Comparison of ENCODE assay signal across 12 cellular contexts in the genomic region with DNA sequence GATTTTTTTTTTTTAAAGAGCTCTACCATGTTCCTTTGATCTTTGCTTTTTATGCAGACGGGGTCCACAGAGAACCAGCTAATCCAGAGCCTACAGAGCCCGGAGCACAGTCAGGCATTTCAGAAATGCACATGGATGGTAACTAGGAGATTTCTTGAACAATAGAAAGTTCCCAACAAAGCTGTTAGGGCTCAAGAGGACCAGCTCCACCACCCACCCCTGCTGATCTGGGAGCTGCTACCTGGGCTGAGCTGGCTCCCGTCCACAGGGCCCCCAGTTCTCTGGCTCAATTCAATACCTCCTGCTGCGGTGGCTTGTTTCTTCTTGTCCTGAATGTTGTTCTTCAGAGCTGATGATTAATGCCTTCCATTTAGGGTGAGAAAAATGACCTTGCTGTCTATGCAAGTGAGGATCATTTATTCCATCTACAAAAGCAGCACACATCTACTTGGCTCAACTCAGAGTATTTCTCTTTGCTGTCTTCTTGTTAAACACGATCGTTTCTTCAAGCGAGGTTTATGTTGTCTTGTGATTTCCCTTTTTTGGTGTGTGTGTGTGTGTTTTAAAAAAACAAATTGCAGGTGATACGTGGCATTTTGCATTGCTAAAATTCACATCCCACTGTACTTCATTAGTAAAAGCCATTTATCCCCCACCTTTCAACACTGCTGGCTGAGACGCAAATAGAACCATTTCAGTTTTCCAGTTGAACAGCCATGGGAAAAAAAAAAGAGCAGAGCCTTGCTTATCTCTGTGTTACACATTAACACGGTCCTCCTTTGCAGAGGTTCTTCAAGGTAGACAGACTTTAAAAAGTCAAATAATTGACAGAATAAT.
DNase-seq lines count a peak whose midpoint lies in the region; ATAC-seq and TF ChIP-seq lines count a peak whose summit lies in the region.
"Had no signal": no experiment of that assay in that cellular context is flagged by ENCODE, and none has a peak within 500 bp of the region (broad histone marks: within the 10 kb centered on the region; RNA-seq: fewer than 3 reads in every experiment).

No MANE protein-coding gene starts in this region.

- in situ Hi-C loops in brain microvascular endothelial cell (cut with HindIII; ENCODE audit: low pct_ligation_motif_present, low sequenced_read_pairs): no loop called here

- intact Hi-C loops in tibial artery (cut with DNase I; ENCODE audit: low total_unique reads): no loop called here

- DNase-seq in NCI-H1092 treated with DMSO at 0.1 percent for 48 hours (lab: John Stamatoyannopoulos, UW) (peak; percentile 16), NCI-H1092 (lab: John Stamatoyannopoulos, UW) (no peak), brain microvascular endothelial cell (peak; percentile 77), kidney glomerular epithelial cell (lab: John Stamatoyannopoulos, UW) (peak; percentile 92), tibial artery (no peak)
- DNase-seq in activated naive CD4-positive, alpha-beta T cell treated with anti-CD3 and anti-CD28 coated beads, Interleukin-2, amount 50 U/mL, for 16 hours: no peak
- no peak for DNase-seq in effector CD8-positive, alpha-beta T cell (lab: John Stamatoyannopoulos, UW)
- DNase-seq: activated CD4-positive, alpha-beta memory T cell treated with anti-CD3 and anti-CD28 coated beads for 36 hours; NCI-H524 treated with DMSO at 0.1 percent for 48 hours; psoas muscle had no signal

- H3K4me3 ChIP-seq in brain microvascular endothelial cell (ENCODE audit: low read depth, low read length) (no peak overlapping the region), tibial artery (peak overlapping the region in 1 of 2 donors; percentile 17)
- H3K4me3 ChIP-seq: psoas muscle, tibial nerve had no signal

- H3K27ac ChIP-seq in brain microvascular endothelial cell (peak overlapping the region; percentile 92), tibial artery (peak overlapping the region; percentile 67 to 87)
- H3K27ac ChIP-seq: psoas muscle had no signal

- TF ChIP-seq CTCF in brain microvascular endothelial cell (IDR thresholded peaks at IDR 0.05; ENCODE audit: low read depth, low read length, missing control alignments) (no peak), tibial artery (IDR thresholded peaks at IDR 0.05) (no peak)

- H3K4me1 ChIP-seq in tibial artery: peaks cover 0 to 99% (median 61%) of the 10 kb centered on the region in 4 donors

- peaks cover 27% of the 10 kb centered on the region for H3K36me3 ChIP-seq in brain microvascular endothelial cell (replicated peaks)
- H3K36me3 ChIP-seq in tibial artery: no peaks in the 10 kb centered on the region
- H3K36me3 ChIP-seq: tibial nerve had no signal

- no peaks in the 10 kb centered on the region for H3K9me3 ChIP-seq in tibial artery
- H3K9me3 ChIP-seq: psoas muscle, tibial nerve had no signal

- H3K27me3 ChIP-seq in brain microvascular endothelial cell (replicated peaks) (no peaks in the 10 kb centered on the region), tibial artery (no peaks in the 10 kb centered on the region)
- H3K27me3 ChIP-seq: tibial nerve had no signal

- ATAC-seq in GM19455 (IDR thresholded peaks at IDR 0.05; ENCODE audit: unreplicated experiment): no peak
- ATAC-seq: psoas muscle had no signal

Comparison
In these comparisons a context has a peak if more than half of its experiments do, and no peak if none do; other contexts are left out.
1. DNase-seq: peak in NCI-H1092 treated with DMSO at 0.1 percent for 48 hours (single experiment), brain microvascular endothelial cell (single experiment) and kidney glomerular epithelial cell (single experiment); none in NCI-H1092 (single experiment), tibial artery (0 of 2), activated naive CD4-positive, alpha-beta T cell treated with anti-CD3 and anti-CD28 coated beads, Interleukin-2, amount 50 U/mL, for 16 hours (single experiment) and effector CD8-positive, alpha-beta T cell (single experiment).